In the genomic region with DNA sequence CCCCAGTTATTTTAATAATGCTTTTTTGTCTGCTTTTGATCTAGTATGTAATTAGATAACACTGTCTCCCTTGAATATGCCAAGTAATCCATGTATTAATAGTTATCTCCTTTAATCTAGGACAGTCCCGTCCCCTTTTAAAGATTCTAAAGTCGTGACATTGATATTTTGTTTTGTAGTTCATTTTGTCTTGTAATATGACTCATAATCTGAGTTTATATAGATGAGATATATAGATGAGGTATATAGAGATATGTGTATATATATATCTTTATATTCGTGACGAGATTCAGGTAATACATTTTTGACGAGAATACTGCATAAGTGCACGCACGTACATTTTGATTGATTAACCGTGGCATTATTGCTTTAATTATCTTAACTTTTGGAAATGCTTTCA, we compare ENCODE assay signal across 10 cellular contexts. TPM values are rescaled to one million over a fixed set of nuclear protein-coding genes. Genes with fewer than 3 reads are reported as not detected.
DNase-seq lines count a peak whose midpoint lies in the region; ATAC-seq lines count a peak whose summit lies in the region.
"Had no signal": no experiment of that assay in that cellular context is flagged by ENCODE, and none has a peak within 500 bp of the region (broad histone marks: within the 10 kb centered on the region; RNA-seq: fewer than 3 reads in every experiment).

No MANE protein-coding gene starts in this region.

- H3K27me3 ChIP-seq in iPS-20b (ENCODE audit: insufficient read depth, low read length) (no peaks in the 10 kb centered on the region), subcutaneous abdominal adipose tissue (ENCODE audit: control insufficient read depth in 5 of 5, insufficient read depth in 4 of 5, low read length in 5 of 5) (no peaks in the 10 kb centered on the region)

- H3K36me3 ChIP-seq in iPS-20b (ENCODE audit: insufficient read depth, low read depth, low read length) (peaks cover 3% of the 10 kb centered on the region; the same call in 1 of the 2 replicates), subcutaneous abdominal adipose tissue (ENCODE audit: control insufficient read depth in 5 of 5, insufficient read depth in 5 of 5, low read length in 5 of 5) (no peaks in the 10 kb centered on the region)

- H3K4me1 ChIP-seq in iPS-20b (ENCODE audit: insufficient read depth, low read length) = peaks cover 4% of the 10 kb centered on the region; the same call in 1 of the 2 replicates
- H3K4me1 ChIP-seq in subcutaneous abdominal adipose tissue (ENCODE audit: control insufficient read depth in 5 of 5, insufficient read depth in 5 of 5, low read length in 5 of 5) = peaks cover 0 to 47% (median 40%) of the 10 kb centered on the region in 5 donors

- ATAC-seq in activated T-helper 17 cell treated with anti-CD3 and anti-CD28 coated beads, Interleukin-2, amount 50 U/mL, for 72 hours (replicated peaks) = no peak
- ATAC-seq in HG02759 (IDR thresholded peaks at IDR 0.05; ENCODE audit: unreplicated experiment) = no peak
- no peak for ATAC-seq in HG03571 (IDR thresholded peaks at IDR 0.05; ENCODE audit: unreplicated experiment)

- H3K27me3 Mint-ChIP-seq in activated CD4-positive, alpha-beta T cell treated with anti-CD3 and anti-CD28 coated beads, Interleukin-2, amount 10 ng/mL, durations not matched to agents 24 days and 14 days = no peaks in the 10 kb centered on the region
- no peaks in the 10 kb centered on the region for H3K27me3 Mint-ChIP-seq in activated T-helper 17 cell treated with anti-CD3 and anti-CD28 coated beads, Interleukin-2, amount 50 U/mL, for 72 hours

- H3K4me3 ChIP-seq in iPS-20b (ENCODE audit: low read length) = peak overlapping the region; percentile 87
- H3K4me3 ChIP-seq in subcutaneous abdominal adipose tissue (ENCODE audit: low read depth in 1 of 5, low read length in 5 of 5) = peak overlapping the region; percentile 93 to 97 (median 95)

- H3K9me3 Mint-ChIP-seq in activated CD4-positive, alpha-beta T cell treated with anti-CD3 and anti-CD28 coated beads, Interleukin-2, amount 10 ng/mL, durations not matched to agents 24 days and 14 days = no peaks in the 10 kb centered on the region
- H3K9me3 Mint-ChIP-seq in activated T-helper 17 cell treated with anti-CD3 and anti-CD28 coated beads, Interleukin-2, amount 50 U/mL, for 72 hours = no peaks in the 10 kb centered on the region

- peak overlapping the region; percentile 88 for H3K27ac Mint-ChIP-seq in activated CD4-positive, alpha-beta T cell treated with anti-CD3 and anti-CD28 coated beads, Interleukin-2, amount 10 ng/mL, durations not matched to agents 24 days and 14 days
- H3K27ac Mint-ChIP-seq in activated T-helper 17 cell treated with anti-CD3 and anti-CD28 coated beads, Interleukin-2, amount 50 U/mL, for 72 hours = peak overlapping the region; percentile 99

- H3K27ac ChIP-seq in iPS-20b (ENCODE audit: low read length) (no peak overlapping the region), subcutaneous abdominal adipose tissue (ENCODE audit: low read depth, low read length) (peak overlapping the region; percentile 92)

- peak overlapping the region; percentile 97 for H3K4me3 Mint-ChIP-seq in activated CD4-positive, alpha-beta T cell treated with anti-CD3 and anti-CD28 coated beads, Interleukin-2, amount 10 ng/mL, durations not matched to agents 24 days and 14 days
- peak overlapping the region; percentile 97 for H3K4me3 Mint-ChIP-seq in activated T-helper 17 cell treated with anti-CD3 and anti-CD28 coated beads, Interleukin-2, amount 50 U/mL, for 72 hours

- intact Hi-C loops in activated CD4-positive, alpha-beta T cell treated with anti-CD3 and anti-CD28 coated beads, Interleukin-2, amount 10 ng/mL, durations not matched to agents 24 days and 14 days (cut with micrococcal nuclease) = loop anchor here (2.0 to 10.0 kb wide), 6 partner anchors 71 to 1377 kb away; a partner anchor contains a TSS

- H3K9ac ChIP-seq in iPS-20b (ENCODE audit: low read depth, low read length) (peak overlapping the region; percentile 95; the same call in 1 of the 2 replicates), subcutaneous abdominal adipose tissue (ENCODE audit: low read length in 5 of 5) (peak overlapping the region; percentile 93 to 99 (median 97))

- no peaks in the 10 kb centered on the region for H3K9me3 ChIP-seq in iPS-20b (ENCODE audit: insufficient read depth, low read depth, low read length)
- H3K9me3 ChIP-seq in subcutaneous abdominal adipose tissue (ENCODE audit: control insufficient read depth in 5 of 5, low read length in 5 of 5) = no peaks in the 10 kb centered on the region

- peaks cover 20% of the 10 kb centered on the region for H3K36me3 Mint-ChIP-seq in activated CD4-positive, alpha-beta T cell treated with anti-CD3 and anti-CD28 coated beads, Interleukin-2, amount 10 ng/mL, durations not matched to agents 24 days and 14 days (ENCODE audit: low read depth)
- peaks cover 42% of the 10 kb centered on the region for H3K36me3 Mint-ChIP-seq in activated T-helper 17 cell treated with anti-CD3 and anti-CD28 coated beads, Interleukin-2, amount 50 U/mL, for 72 hours (ENCODE audit: low read depth)

- peaks cover 36% of the 10 kb centered on the region for H3K4me1 Mint-ChIP-seq in activated CD4-positive, alpha-beta T cell treated with anti-CD3 and anti-CD28 coated beads, Interleukin-2, amount 10 ng/mL, durations not matched to agents 24 days and 14 days
- H3K4me1 Mint-ChIP-seq in activated T-helper 17 cell treated with anti-CD3 and anti-CD28 coated beads, Interleukin-2, amount 50 U/mL, for 72 hours = peaks cover 20% of the 10 kb centered on the region

- no peak for DNase-seq in activated CD4-positive, alpha-beta T cell treated with anti-CD3 and anti-CD28 coated beads, Interleukin-2, amount 10 ng/mL, durations not matched to agents 24 days and 14 days
- DNase-seq in activated CD4-positive, alpha-beta T cell treated with anti-CD3 and anti-CD28 coated beads for 48 hours = no peak
- DNase-seq in pons (ENCODE audit: low spot score) = no peak
- DNase-seq: COR-L47, SHP77 treated with DMSO at 0.1 percent for 48 hours had no signal

RNA-seq across cellular contexts. Expression of a gene that starts 1.6 kb away (rescaled TPM):
- total RNA-seq in activated CD4-positive, alpha-beta T cell treated with anti-CD3 and anti-CD28 coated beads, Interleukin-2, amount 10 ng/mL, durations not matched to agents 24 days and 14 days = 70.3 and 75.2 TPM in 2 replicates
- 10 to 100 TPM; 60.0 to 72.4 TPM for total RNA-seq in activated T-helper 17 cell treated with anti-CD3 and anti-CD28 coated beads, Interleukin-2, amount 50 U/mL, for 72 hours
